ENCODE assay signal across 1 cellular context in the genomic region with DNA sequence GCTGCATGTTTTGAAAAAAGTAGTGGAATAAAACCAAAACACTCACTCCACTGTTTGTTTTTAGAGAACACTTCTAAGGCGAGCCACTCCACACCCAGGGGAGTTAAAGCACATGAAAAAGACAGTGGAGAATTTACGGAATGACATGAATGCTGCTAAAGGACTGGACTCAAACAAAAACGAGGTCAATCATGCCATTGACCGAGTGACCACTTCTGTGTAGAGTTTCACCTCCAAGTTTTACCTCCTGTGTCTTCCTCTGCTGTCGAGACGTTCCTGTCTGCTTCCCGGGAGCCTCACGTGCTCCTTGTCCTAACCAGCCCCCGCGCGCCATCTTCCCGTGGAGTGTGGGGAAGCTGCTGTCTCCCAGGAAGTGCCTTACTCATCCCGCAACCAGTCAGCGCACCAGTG.
TF ChIP-seq lines count a peak whose summit lies in the region.

No MANE protein-coding gene starts in this region.

TF ChIP-seq in K562, 482 proteins besides CTCF, POLR2A, EP300 and RAD21:
- TF ChIP-seq, protein P1, sequence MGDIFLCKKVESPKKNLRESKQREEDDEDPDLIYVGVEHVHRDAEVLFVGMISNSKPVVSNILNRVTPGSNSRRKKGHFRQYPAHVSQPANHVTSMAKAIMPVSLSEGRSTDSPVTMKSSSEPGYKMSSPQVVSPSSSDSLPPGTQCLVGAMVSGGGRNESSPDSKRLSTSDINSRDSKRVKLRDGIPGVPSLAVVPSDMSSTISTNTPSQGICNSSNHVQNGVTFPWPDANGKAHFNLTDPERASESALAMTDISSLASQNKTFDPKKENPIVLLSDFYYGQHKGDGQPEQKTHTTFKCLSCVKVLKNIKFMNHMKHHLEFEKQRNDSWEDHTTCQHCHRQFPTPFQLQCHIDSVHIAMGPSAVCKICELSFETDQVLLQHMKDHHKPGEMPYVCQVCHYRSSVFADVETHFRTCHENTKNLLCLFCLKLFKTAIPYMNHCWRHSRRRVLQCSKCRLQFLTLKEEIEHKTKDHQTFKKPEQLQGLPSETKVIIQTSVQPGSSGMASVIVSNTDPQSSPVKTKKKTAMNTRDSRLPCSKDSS (IDR thresholded peaks at IDR 0.05; ENCODE audit: low read depth, partially characterized antibody) = no peak
- TF ChIP-seq ZNF253 (CRISPR knock-in tag; conservative IDR thresholded peaks at IDR 0.05) = no peak
- TF ChIP-seq KLF16 (IDR thresholded peaks at IDR 0.05) = no peak
- TF ChIP-seq SNAPC5 (CRISPR knock-in tag; IDR thresholded peaks at IDR 0.05) = no peak
- TF ChIP-seq RBM25 (IDR thresholded peaks at IDR 0.05; ENCODE audit: low read depth, low read length, severe bottlenecking) = no peak
- TF ChIP-seq ZNF695 (CRISPR knock-in tag; IDR thresholded peaks at IDR 0.05) = no peak
- TF ChIP-seq SETDB1 (IDR thresholded peaks at IDR 0.05; ENCODE audit: low read length) = no peak
- no peak for TF ChIP-seq SMARCA4 (IDR thresholded peaks at IDR 0.05)
- no peak for TF ChIP-seq TAF7 (tag; IDR thresholded peaks at IDR 0.05)
- TF ChIP-seq PRPF4 (IDR thresholded peaks at IDR 0.05; ENCODE audit: insufficient read depth, low read depth, low read length, poor library complexity, severe bottlenecking) = no peak
- no peak for TF ChIP-seq SMAD4 (CRISPR knock-in tag; conservative IDR thresholded peaks at IDR 0.05)
- TF ChIP-seq CSDE1 (IDR thresholded peaks at IDR 0.05) = no peak
- no peak for TF ChIP-seq BCLAF1 (IDR thresholded peaks at IDR 0.05; ENCODE audit: borderline replicate concordance in 1 of 2, control insufficient read depth in 1 of 2, low read depth in 2 of 2, low read length in 1 of 2)
